8 cellular contexts compared by ENCODE assay signal in genomic region chr7:105011771-105012502, GRCh38. TPM values are rescaled to one million over a fixed set of nuclear protein-coding genes. Genes with fewer than 3 reads are reported as not detected.
DNase-seq lines count a peak whose midpoint lies in the region; TF ChIP-seq lines count a peak whose summit lies in the region.

No MANE protein-coding gene starts in this region.

- H3K27ac ChIP-seq in SU-DHL-6 (ENCODE audit: low read depth, low read length) (peak overlapping the region; percentile 96), caudate nucleus (ENCODE audit: low read depth, low read length) (peak overlapping the region; percentile 100), mucosa of rectum (ENCODE audit: low read depth in 2 of 2, low read length in 2 of 2) (peak overlapping the region; percentile 99 to 100)

- H3K4me1 Mint-ChIP-seq in type B pancreatic cell (ENCODE audit: unreplicated experiment) = peaks cover 21% of the 10 kb centered on the region

- peaks cover 19% of the 10 kb centered on the region for H4K20me1 ChIP-seq in SU-DHL-6 (ENCODE audit: low read depth, low read length)

- peak overlapping the region; percentile 71 for H3K4me2 ChIP-seq in SU-DHL-6 (ENCODE audit: low read depth, low read length, poor library complexity, severe bottlenecking)

- no peak for TF ChIP-seq CTCF in GM06990 (IDR thresholded peaks at IDR 0.05; ENCODE audit: insufficient read depth, low read length, poor library complexity, severe bottlenecking)
- no peak for TF ChIP-seq CTCF in SU-DHL-6 (IDR thresholded peaks at IDR 0.05; ENCODE audit: insufficient read depth, low read length, poor library complexity, severe bottlenecking)
- TF ChIP-seq CTCF in type B pancreatic cell (conservative IDR thresholded peaks at IDR 0.05) = no peak

- H3K36me3 ChIP-seq in GM06990 (ENCODE audit: control insufficient read depth, insufficient read depth, low read length) = no peaks in the 10 kb centered on the region; the same call in 1 of the 2 replicates
- H3K36me3 ChIP-seq in SU-DHL-6 (ENCODE audit: low read length) = peaks cover 9% of the 10 kb centered on the region
- H3K36me3 ChIP-seq in mucosa of rectum (ENCODE audit: control insufficient read depth in 2 of 2, insufficient read depth in 2 of 2, low read length in 2 of 2) = no peaks in the 10 kb centered on the region

- H3K9me3 ChIP-seq in SU-DHL-6 (ENCODE audit: insufficient read depth, low read length) (no peaks in the 10 kb centered on the region), mucosa of rectum (ENCODE audit: control insufficient read depth in 2 of 2, low read length in 2 of 2) (no peaks in the 10 kb centered on the region)

- peaks cover 24 to 30% of the 10 kb centered on the region in 2 donors for H3K4me1 ChIP-seq in mucosa of rectum (ENCODE audit: control insufficient read depth in 2 of 2, insufficient read depth in 2 of 2, low read length in 2 of 2)

- H3K9me3 Mint-ChIP-seq in type B pancreatic cell = no peaks in the 10 kb centered on the region

- H2AFZ ChIP-seq in SU-DHL-6 (ENCODE audit: low read depth, low read length, severe bottlenecking) = no peak overlapping the region

- H3K36me3 Mint-ChIP-seq in type B pancreatic cell = peaks cover 21% of the 10 kb centered on the region

- peak overlapping the region; percentile 99 for H3K4me3 ChIP-seq in GM06990 (replicated peaks; ENCODE audit: low read depth, low read length)
- peak overlapping the region; percentile 91 for H3K4me3 ChIP-seq in SU-DHL-6 (ENCODE audit: insufficient read depth, low read length, poor library complexity, severe bottlenecking)
- H3K4me3 ChIP-seq in mucosa of rectum (ENCODE audit: low read length in 2 of 2) = peak overlapping the region; percentile 97 to 99

- peak overlapping the region; percentile 100 for H3K27ac Mint-ChIP-seq in type B pancreatic cell

- H3K9ac ChIP-seq in SU-DHL-6 (ENCODE audit: low read length) = peak overlapping the region; percentile 97
- H3K9ac ChIP-seq in mucosa of rectum (ENCODE audit: low read depth in 1 of 2, low read length in 2 of 2) = peak overlapping the region; percentile 100

- peaks cover 37% of the 10 kb centered on the region for H3F3A ChIP-seq in SU-DHL-6 (ENCODE audit: insufficient read depth)

- no peaks in the 10 kb centered on the region for H3K27me3 ChIP-seq in GM06990 (replicated peaks; ENCODE audit: control insufficient read depth, insufficient read depth, low read length)
- no peaks in the 10 kb centered on the region for H3K27me3 ChIP-seq in SU-DHL-6 (ENCODE audit: low read length)
- no peaks in the 10 kb centered on the region for H3K27me3 ChIP-seq in mucosa of rectum (ENCODE audit: control insufficient read depth in 2 of 2, insufficient read depth in 2 of 2, low read length in 2 of 2)

- H3K79me2 ChIP-seq in SU-DHL-6 (ENCODE audit: insufficient read depth, low read length) = peaks cover 29% of the 10 kb centered on the region

- DNase-seq in GM06990 (ENCODE audit: extremely low read depth, insufficient read length) (no peak), caudate nucleus (lab: John Stamatoyannopoulos, UW) (peak in 5 of 61 donors; percentile 6 to 20 (median 15)), type B pancreatic cell (ENCODE audit: extremely low spot score, unreplicated experiment) (no peak), NCI-H524 (lab: John Stamatoyannopoulos, UW) (no peak), NCI-H1105 treated with DMSO at 0.1 percent for 48 hours (lab: John Stamatoyannopoulos, UW) (no peak), NOMO-1 treated with DMSO at 0.1 percent for 48 hours (lab: John Stamatoyannopoulos, UW; ENCODE audit: unreplicated experiment) (no peak)

- peaks cover 8% of the 10 kb centered on the region for H3K27me3 Mint-ChIP-seq in type B pancreatic cell

- H3K9me2 ChIP-seq in SU-DHL-6 (replicated peaks; ENCODE audit: insufficient read depth, low read length) = no peaks in the 10 kb centered on the region

- peak overlapping the region; percentile 99 for H3K4me3 Mint-ChIP-seq in type B pancreatic cell

RNA-seq across cellular contexts. Expression of gene KMT2E, which starts 2.1 kb away (rescaled TPM):
- total RNA-seq in type B pancreatic cell (ENCODE audit: low replicate concordance) = 63.0 and 75.6 TPM in 2 replicates
